Comparison of ENCODE assay signal across 9 cellular contexts in the genomic region with DNA sequence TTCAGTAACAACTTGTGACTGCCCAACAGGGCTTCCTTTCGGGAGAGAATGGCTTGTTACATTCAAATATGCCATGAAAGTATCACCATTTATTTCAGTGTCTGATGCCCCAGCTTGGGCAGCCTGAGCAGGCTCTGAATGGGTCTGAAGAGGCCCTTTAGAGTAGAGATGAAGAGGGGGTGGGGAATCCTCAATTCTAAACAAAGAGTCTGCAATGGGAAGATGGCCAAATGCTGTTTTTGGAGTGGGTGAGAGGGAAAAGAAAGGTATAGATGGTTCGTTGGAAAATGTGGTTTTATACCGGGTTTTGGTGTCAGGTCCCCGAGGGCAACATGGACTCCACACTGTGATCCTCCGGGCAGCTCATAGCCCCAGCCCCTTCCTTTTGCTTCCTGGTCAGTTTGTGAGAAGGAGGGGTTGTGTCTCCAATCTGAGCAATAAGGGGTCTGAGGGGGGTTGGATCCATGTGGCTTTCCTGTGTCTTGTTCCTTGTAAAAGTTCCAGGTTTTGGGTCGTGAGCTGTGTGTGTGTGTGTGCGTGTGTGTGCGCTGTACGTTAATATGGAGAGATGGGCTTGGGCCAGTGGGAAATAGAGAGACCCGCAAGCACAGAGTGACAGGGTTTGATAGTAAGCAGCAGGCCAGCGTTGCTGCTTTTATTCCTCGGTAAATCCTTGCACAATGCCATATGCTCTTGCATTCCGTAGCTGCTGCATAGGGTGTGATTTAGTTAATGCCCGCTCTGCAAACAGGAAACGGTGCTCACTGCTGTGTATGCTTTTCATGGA.
DNase-seq lines count a peak whose midpoint lies in the region; ATAC-seq lines count a peak whose summit lies in the region.
"Had no signal": no experiment of that assay in that cellular context is flagged by ENCODE, and none has a peak within 500 bp of the region (broad histone marks: within the 10 kb centered on the region; RNA-seq: fewer than 3 reads in every experiment).

No MANE protein-coding gene starts in this region.

- no peaks in the 10 kb centered on the region for H3K9me3 ChIP-seq in skeletal muscle tissue (ENCODE audit: control insufficient read depth in 3 of 3, low read length in 3 of 3)

- H3K27ac ChIP-seq in skeletal muscle tissue (ENCODE audit: low read depth, low read length): peak overlapping the region; percentile 31

- H3K9ac ChIP-seq in skeletal muscle tissue (ENCODE audit: low read depth in 1 of 3, low read length in 3 of 3): no peak overlapping the region

- H3K4me3 ChIP-seq in skeletal muscle tissue (ENCODE audit: low read length in 3 of 3): no peak overlapping the region

- peaks cover 0 to 3% (median 0%) of the 10 kb centered on the region in 3 donors for H3K36me3 ChIP-seq in skeletal muscle tissue (ENCODE audit: control insufficient read depth in 3 of 3, insufficient read depth in 3 of 3, low read length in 3 of 3)

- no peak for ATAC-seq in HG03520 (IDR thresholded peaks at IDR 0.05; ENCODE audit: unreplicated experiment)

- DNase-seq in HCEC 1CT (peak; percentile 85), SK-N-DZ (ENCODE audit: low spot score) (peak; percentile 78), globus pallidus (ENCODE audit: low spot score) (peak; percentile 62), MV-4-11 (lab: John Stamatoyannopoulos, UW) (no peak), LoVo (ENCODE audit: low spot score) (no peak), NK-92 (lab: John Stamatoyannopoulos, UW; ENCODE audit: unreplicated experiment) (no peak)
- DNase-seq: cerebellar nuclear complex had no signal

- H3K4me1 ChIP-seq in skeletal muscle tissue (ENCODE audit: control insufficient read depth in 3 of 3, insufficient read depth in 3 of 3, low read length in 3 of 3): peaks cover 21 to 39% (median 39%) of the 10 kb centered on the region in 3 donors

- H3K27me3 ChIP-seq in skeletal muscle tissue (ENCODE audit: control insufficient read depth in 3 of 3, insufficient read depth in 3 of 3, low read length in 3 of 3): no peaks in the 10 kb centered on the region

Comparison
In these comparisons a context has a peak if more than half of its experiments do, and no peak if none do; other contexts are left out.
1. DNase-seq: peak in HCEC 1CT (single experiment), SK-N-DZ (single experiment) and globus pallidus (single experiment); none in MV-4-11 (single experiment), LoVo (single experiment) and NK-92 (single experiment).